29 cellular contexts compared by ENCODE assay signal in genomic region chr12:109651596-109651995, GRCh38.
"Had no signal": no experiment of that assay in that cellular context is flagged by ENCODE, and none has a peak within 500 bp of the region (broad histone marks: within the 10 kb centered on the region; RNA-seq: fewer than 3 reads in every experiment).

No MANE protein-coding gene starts in this region.

- H3K27ac ChIP-seq: colonic mucosa, coronary artery, dorsolateral prefrontal cortex, epithelial cell of prostate, esophagus muscularis mucosa, esophagus squamous epithelium, foreskin keratinocyte, gastrocnemius medialis, gastroesophageal sphincter, heart left ventricle, heart right ventricle had no signal

- H3K27ac Mint-ChIP-seq: dendritic cell treated with granulocyte-macrophage colony-stimulating factor and Interleukin-4, amounts not matched to agents 40 ng/mL and 50 ng/mL, for 4 days; effector memory CD8-positive, alpha-beta T cell; endodermal cell had no signal

- DNase-seq: colonic mucosa; cortex of kidney; dermis blood vessel endothelial cell; dorsolateral prefrontal cortex; effector CD4-positive, alpha-beta T cell; effector CD8-positive, alpha-beta T cell; effector memory CD4-positive, alpha-beta T cell; effector memory CD8-positive, alpha-beta T cell; endodermal cell; erythroblast; esophagus squamous epithelium; foreskin fibroblast; foreskin keratinocyte; foreskin melanocyte; gastrocnemius medialis; glutamatergic neuron; head of caudate nucleus; heart left ventricle; heart right ventricle had no signal

- H3K9me3 Mint-ChIP-seq: dendritic cell treated with granulocyte-macrophage colony-stimulating factor and Interleukin-4, amounts not matched to agents 40 ng/mL and 50 ng/mL, for 4 days; effector memory CD8-positive, alpha-beta T cell; endodermal cell had no signal

- FAIRE-seq: colon, endometrium, endothelial cell of umbilical vein, frontal cortex had no signal

- H3K4me1 ChIP-seq: colonic mucosa, foreskin keratinocyte, gastroesophageal sphincter had no signal

- H3K4me3 Mint-ChIP-seq: dendritic cell treated with granulocyte-macrophage colony-stimulating factor and Interleukin-4, amounts not matched to agents 40 ng/mL and 50 ng/mL, for 4 days; effector memory CD8-positive, alpha-beta T cell; endodermal cell had no signal

- ATAC-seq: effector memory CD8-positive, alpha-beta T cell; esophagus mucosa; foreskin keratinocyte; gastrocnemius medialis; gastroesophageal sphincter; heart left ventricle; heart right ventricle had no signal

- H3K27me3 ChIP-seq: colonic mucosa, gastrocnemius medialis had no signal

- H3K36me3 ChIP-seq: colonic mucosa, esophagus muscularis mucosa, esophagus squamous epithelium, gastrocnemius medialis, gastroesophageal sphincter, heart left ventricle, heart right ventricle had no signal

- H3K9me3 ChIP-seq: colonic mucosa, esophagus muscularis mucosa, esophagus squamous epithelium, gastrocnemius medialis, gastroesophageal sphincter, heart left ventricle, heart right ventricle had no signal

- H3K4me3 ChIP-seq: colonic mucosa, coronary artery, dorsolateral prefrontal cortex, esophagus muscularis mucosa, esophagus squamous epithelium, gastrocnemius medialis, gastroesophageal sphincter, heart left ventricle, heart right ventricle had no signal
